14 cellular contexts compared by ENCODE assay signal in the genomic region with DNA sequence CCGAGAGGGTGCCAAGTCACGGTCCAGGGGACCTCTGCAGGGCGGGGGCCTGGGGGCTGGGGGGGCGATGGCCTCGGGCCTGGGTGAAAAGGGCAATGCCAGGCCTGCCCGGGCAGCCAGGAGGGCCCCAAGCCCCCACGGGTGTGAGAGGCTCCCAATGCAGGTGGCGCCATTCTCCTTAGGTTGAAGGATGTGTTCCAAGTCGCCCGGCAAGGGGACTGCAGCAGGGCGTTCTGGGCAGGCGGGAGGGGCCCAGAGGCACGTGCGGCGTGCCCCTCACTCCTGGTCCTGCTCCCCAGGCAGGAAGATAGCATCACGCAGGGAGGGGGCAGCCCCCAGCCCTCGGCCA. TPM values are rescaled to one million over a fixed set of nuclear protein-coding genes. Genes with fewer than 3 reads are reported as not detected.
DNase-seq lines count a peak whose midpoint lies in the region; ATAC-seq and TF ChIP-seq lines count a peak whose summit lies in the region.
"Had no signal": no experiment of that assay in that cellular context is flagged by ENCODE, and none has a peak within 500 bp of the region (broad histone marks: within the 10 kb centered on the region; RNA-seq: fewer than 3 reads in every experiment).

No MANE protein-coding gene starts in this region.

- no peak for TF ChIP-seq CTCF in hepatocyte (IDR thresholded peaks at IDR 0.05; ENCODE audit: poor library complexity)

- peaks cover 7% of the 10 kb centered on the region for H3K27me3 Mint-ChIP-seq in stimulated activated naive CD8-positive, alpha-beta T cell treated with anti-CD3 and anti-CD28 coated beads, Interleukin-15, amount 100 ng/mL, for 72 hours

- H3K79me2 ChIP-seq in hepatocyte: no peaks in the 10 kb centered on the region

- peak overlapping the region; percentile 6 for H3K4me2 ChIP-seq in hepatocyte

- H3K36me3 ChIP-seq in NT2/D1 (ENCODE audit: insufficient read depth, insufficient read length, low read length): no peaks in the 10 kb centered on the region
- H3K36me3 ChIP-seq in hepatocyte (replicated peaks; ENCODE audit: insufficient read depth, low read depth): no peaks in the 10 kb centered on the region
- H3K36me3 ChIP-seq: adrenal gland had no signal

- no peaks in the 10 kb centered on the region for H4K20me1 ChIP-seq in hepatocyte (ENCODE audit: insufficient read depth, poor library complexity, severe bottlenecking)

- peaks cover 5% of the 10 kb centered on the region for H3K27me3 ChIP-seq in NT2/D1 (ENCODE audit: insufficient read depth, insufficient read length)
- no peaks in the 10 kb centered on the region for H3K27me3 ChIP-seq in hepatocyte
- H3K27me3 ChIP-seq: adrenal gland had no signal

- WGBS in hepatocyte (ENCODE audit: low lambda C conversion rate, missing lambda C conversion rate): 67% methylated on average over 10 of the region's 17 CpGs

- H3K4me3 ChIP-seq in NT2/D1 (ENCODE audit: insufficient read length, low read depth) (no peak overlapping the region), hepatocyte (no peak overlapping the region)
- H3K4me3 ChIP-seq: adrenal gland had no signal

- no peak for DNase-seq in stimulated activated naive CD8-positive, alpha-beta T cell treated with anti-CD3 and anti-CD28 coated beads, Interleukin-15, amount 100 ng/mL, for 72 hours
- DNase-seq in stimulated activated naive CD8-positive, alpha-beta T cell treated with anti-CD3 and anti-CD28 coated beads, Interleukin-15, Interleukin-2, amounts not matched to agents 100 U/mL and 50 U/mL, for 24 hours: no peak
- DNase-seq in NT2/D1 (ENCODE audit: low read depth, low spot score) (no peak), hepatocyte (ENCODE audit: low spot score) (no peak), NCI-H146 treated with DMSO at 0.1 percent for 48 hours (lab: John Stamatoyannopoulos, UW; ENCODE audit: unreplicated experiment) (no peak)
- no peak for DNase-seq in stimulated activated CD4-positive, alpha-beta T cell treated with anti-CD3 and anti-CD28 coated beads, Interleukin-4, amount 100 ng/mL, for 4 hours
- DNase-seq: NCI-H226, occipital lobe had no signal

- no peaks in the 10 kb centered on the region for H3K9me3 ChIP-seq in NT2/D1 (ENCODE audit: insufficient read depth, low read length)
- no peaks in the 10 kb centered on the region for H3K9me3 ChIP-seq in hepatocyte (ENCODE audit: low read depth)
- H3K9me3 ChIP-seq: adrenal gland had no signal

- H3K4me1 Mint-ChIP-seq in stimulated activated naive CD8-positive, alpha-beta T cell treated with anti-CD3 and anti-CD28 coated beads, Interleukin-15, amount 100 ng/mL, for 72 hours: peaks cover 21% of the 10 kb centered on the region

- no peak overlapping the region for H3K4me3 Mint-ChIP-seq in stimulated activated naive CD8-positive, alpha-beta T cell treated with anti-CD3 and anti-CD28 coated beads, Interleukin-15, amount 100 ng/mL, for 72 hours

- H3K4me1 ChIP-seq in NT2/D1 (ENCODE audit: insufficient read depth, insufficient read length): peaks cover 11% of the 10 kb centered on the region
- H3K4me1 ChIP-seq in hepatocyte (ENCODE audit: insufficient read depth): peaks cover 32% of the 10 kb centered on the region

- peak overlapping the region; percentile 55 for H3K27ac ChIP-seq in hepatocyte
- H3K27ac ChIP-seq: HL-60 had no signal

- no peaks in the 10 kb centered on the region for H3K9me2 ChIP-seq in hepatocyte (replicated peaks; ENCODE audit: insufficient read depth)

- H2AFZ ChIP-seq in hepatocyte: no peak overlapping the region

- H3K9me3 Mint-ChIP-seq in stimulated activated naive CD8-positive, alpha-beta T cell treated with anti-CD3 and anti-CD28 coated beads, Interleukin-15, amount 100 ng/mL, for 72 hours: no peaks in the 10 kb centered on the region

- peak; percentile 33 for ATAC-seq in stimulated activated naive CD8-positive, alpha-beta T cell treated with anti-CD3 and anti-CD28 coated beads, Interleukin-15, amount 100 ng/mL, for 72 hours
- no peak for ATAC-seq in stimulated activated naive CD8-positive, alpha-beta T cell treated with anti-CD3 and anti-CD28 coated beads, Interleukin-15, Interleukin-2, amounts not matched to agents 100 U/mL and 50 U/mL, for 24 hours
- ATAC-seq in GM21528 (IDR thresholded peaks at IDR 0.05; ENCODE audit: low FRiP score, unreplicated experiment) (no peak), HG03039 (IDR thresholded peaks at IDR 0.05; ENCODE audit: unreplicated experiment) (no peak)

- no peak overlapping the region for H3K27ac Mint-ChIP-seq in stimulated activated naive CD8-positive, alpha-beta T cell treated with anti-CD3 and anti-CD28 coated beads, Interleukin-15, amount 100 ng/mL, for 72 hours

- peak overlapping the region; percentile 6 for H3K9ac ChIP-seq in NT2/D1 (ENCODE audit: insufficient read length, low read depth)

RNA-seq across cellular contexts. Expression of gene TNNI2, which starts 0.7 kb away (rescaled TPM):
- total RNA-seq in hepatocyte: 0.73 and 2.4 TPM in 2 replicates
- 5.5 and 10.9 TPM in 2 replicates for polyA plus RNA-seq in hepatocyte
- total RNA-seq: glomerular endothelial cell had no signal

RNA-seq across cellular contexts. Expression of gene SYT8, which starts 3.3 kb away (rescaled TPM):
- 2.6 and 6.3 TPM in 2 replicates for total RNA-seq in hepatocyte
- 29.2 and 42.1 TPM in 2 replicates for polyA plus RNA-seq in hepatocyte
- total RNA-seq: glomerular endothelial cell, occipital lobe had no signal

RNA-seq across cellular contexts. Expression of gene LSP1, which starts 14.8 kb away (rescaled TPM):
- 27.1 and 29.9 TPM in 2 replicates for total RNA-seq in hepatocyte
- 41.4 and 47.0 TPM in 2 replicates for polyA plus RNA-seq in hepatocyte

RNA-seq across cellular contexts. Expression of gene PRR33, which starts 53.6 kb away (rescaled TPM):
- total RNA-seq in hepatocyte: not detected in 2 replicates
- 0.29 and 0.47 TPM in 2 replicates for polyA plus RNA-seq in hepatocyte
- total RNA-seq: glomerular endothelial cell, liver, occipital lobe had no signal
- polyA plus RNA-seq: liver had no signal
